In the genomic region with DNA sequence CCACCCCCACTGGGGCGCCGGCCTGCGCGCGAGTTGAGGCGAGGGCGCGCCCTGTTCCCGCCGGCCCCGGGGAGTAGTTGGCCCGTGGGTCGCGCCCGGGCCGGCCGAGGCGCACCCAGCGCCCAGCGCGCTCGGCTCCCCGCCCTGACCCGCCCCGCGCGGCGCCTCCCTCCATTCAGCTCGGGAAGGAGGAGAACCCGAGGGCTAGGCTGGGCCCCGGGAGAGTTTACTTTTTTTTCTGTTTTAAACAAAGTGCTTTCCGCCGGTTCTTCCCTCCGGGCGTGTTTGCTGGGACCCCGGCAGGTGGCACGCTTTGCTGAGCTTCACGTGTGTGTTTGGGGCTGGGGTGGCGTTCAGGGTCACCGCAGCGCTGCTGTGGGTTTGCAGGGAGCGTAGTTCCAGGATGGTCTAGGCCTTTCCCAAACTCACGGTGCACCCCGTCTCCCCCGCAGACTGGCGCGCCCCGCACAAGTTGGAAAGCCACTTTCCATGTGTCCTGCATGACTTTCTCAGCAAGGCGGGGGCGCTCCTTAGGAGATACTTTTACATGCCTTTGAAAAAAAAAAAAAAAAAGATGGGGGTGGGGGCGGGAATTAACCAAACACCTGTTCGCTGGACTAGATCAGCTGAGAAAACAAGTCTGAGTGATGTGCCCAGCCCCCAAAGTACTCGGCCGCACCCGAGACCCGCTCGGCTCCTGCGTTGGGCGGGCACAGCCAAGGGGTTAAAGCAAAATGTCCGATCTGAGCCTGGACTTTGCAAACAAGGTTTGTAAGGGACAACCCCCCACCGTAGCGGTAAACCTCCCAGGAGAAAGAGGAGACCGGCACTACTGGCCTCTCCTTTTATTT, we compare ENCODE assay signal across 8 cellular contexts. TPM values are rescaled to one million over a fixed set of nuclear protein-coding genes. Genes with fewer than 3 reads are reported as not detected.
DNase-seq lines count a peak whose midpoint lies in the region; ATAC-seq lines count a peak whose summit lies in the region.

No MANE protein-coding gene starts in this region.

- peak overlapping the region; percentile 77 for H3K4me3 Mint-ChIP-seq in memory B cell

- H3K27me3 ChIP-seq in MG63 = peaks cover 7% of the 10 kb centered on the region; the same call in 1 of the 2 replicates

- H3K27ac Mint-ChIP-seq in memory B cell = no peak overlapping the region

- peak; percentile 37 for DNase-seq in EH (ENCODE audit: low read depth)
- peak; percentile 48 for DNase-seq in MG63
- peak; percentile 57 to 68 for DNase-seq in activated CD4-positive, alpha-beta T cell treated with anti-CD3 and anti-CD28 coated beads, Interleukin-2, amount 50 U/mL, for 48 hours
- DNase-seq in ecto neural progenitor cell (ENCODE audit: low spot score) = peak; percentile 80
- peak in 1 of 2 donors; percentile 21 for DNase-seq in memory B cell (ENCODE audit: low spot score in 2 of 2)
- peak; percentile 19 to 33 for DNase-seq in stimulated activated CD8-positive, alpha-beta memory T cell treated with anti-CD3 and anti-CD28 coated beads, Interleukin-7, amount 100 ng/mL, for 48 hours (ENCODE audit: extremely low read depth in 1 of 2, low read depth in 1 of 2)
- DNase-seq in NOMO-1 treated with DMSO at 0.1 percent for 48 hours (lab: John Stamatoyannopoulos, UW; ENCODE audit: unreplicated experiment) = no peak
- DNase-seq in SHP77 treated with DMSO at 0.1 percent for 48 hours (lab: John Stamatoyannopoulos, UW) = no peak

- peaks cover 8% of the 10 kb centered on the region for H3K27me3 Mint-ChIP-seq in memory B cell

- no peaks in the 10 kb centered on the region for H3K36me3 Mint-ChIP-seq in memory B cell

- H3K4me1 Mint-ChIP-seq in memory B cell = peaks cover 3% of the 10 kb centered on the region

- ATAC-seq in memory B cell (ENCODE audit: low read depth) = peak; percentile 15

- H3K4me3 ChIP-seq in MG63 = peak overlapping the region; percentile 59

- H3K9me3 ChIP-seq in MG63 = no peaks in the 10 kb centered on the region

- no peaks in the 10 kb centered on the region for H3K36me3 ChIP-seq in MG63

- no peaks in the 10 kb centered on the region for H3K9me3 Mint-ChIP-seq in memory B cell

RNA-seq across cellular contexts. Expression of gene ITGA6, which starts 0.8 kb away (rescaled TPM):
- total RNA-seq in MG63 (2014; rRNA removed; shearing (Covaris generic); ENCODE audit: low replicate concordance) = 4.3 TPM in 2 replicates

Comparison
In these comparisons a context has a peak if more than half of its experiments do, and no peak if none do; other contexts are left out.
1. DNase-seq: peak in EH (single experiment), MG63 (single experiment), activated CD4-positive, alpha-beta T cell treated with anti-CD3 and anti-CD28 coated beads, Interleukin-2, amount 50 U/mL, for 48 hours (2 of 2), ecto neural progenitor cell (single experiment) and stimulated activated CD8-positive, alpha-beta memory T cell treated with anti-CD3 and anti-CD28 coated beads, Interleukin-7, amount 100 ng/mL, for 48 hours (2 of 2); none in NOMO-1 treated with DMSO at 0.1 percent for 48 hours (single experiment) and SHP77 treated with DMSO at 0.1 percent for 48 hours (single experiment).